In the genomic region with DNA sequence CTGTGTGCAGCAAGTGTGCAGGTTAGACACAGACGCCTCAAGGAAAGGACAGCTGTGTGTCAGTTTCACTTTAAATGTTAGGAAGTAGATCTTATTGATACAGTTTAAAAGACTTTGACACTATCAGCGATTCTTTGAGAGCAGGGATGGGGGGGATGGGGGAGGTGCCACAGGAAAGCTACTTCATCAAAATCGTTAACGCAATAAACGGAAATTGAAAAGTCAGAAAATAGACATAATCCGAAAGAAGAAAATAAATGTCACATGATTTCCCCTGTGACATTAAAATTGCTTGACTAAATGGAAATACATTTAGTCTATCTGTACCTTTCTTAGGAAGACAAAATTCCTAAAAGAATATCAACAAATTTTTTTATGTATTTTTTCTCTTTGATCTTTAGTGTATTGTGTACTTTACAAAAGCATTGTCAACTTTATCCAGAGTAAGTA, we compare ENCODE assay signal across 1 cellular context.
TF ChIP-seq lines count a peak whose summit lies in the region.

No MANE protein-coding gene starts in this region.

TF ChIP-seq in HepG2, 621 proteins besides CTCF, POLR2A, EP300 and RAD21:
- TF ChIP-seq RARA (CRISPR knock-in tag; IDR thresholded peaks at IDR 0.05) (no peak), ISL2 (CRISPR knock-in tag; IDR thresholded peaks at IDR 0.05) (no peak), LCORL (IDR thresholded peaks at IDR 0.05) (no peak), LCORL (CRISPR knock-in tag; IDR thresholded peaks at IDR 0.05) (no peak), GABPA (IDR thresholded peaks at IDR 0.05; ENCODE audit: low read depth, low read length) (no peak), GABPA (CRISPR knock-in tag; IDR thresholded peaks at IDR 0.05; ENCODE audit: low read depth) (no peak), SNAI1 (CRISPR knock-in tag; IDR thresholded peaks at IDR 0.05; ENCODE audit: borderline replicate concordance) (no peak), GTF2F1 (IDR thresholded peaks at IDR 0.05; ENCODE audit: low read length) (peak; percentile 20; the same call in 1 of the 2 replicates)
- TF ChIP-seq, protein P1, sequence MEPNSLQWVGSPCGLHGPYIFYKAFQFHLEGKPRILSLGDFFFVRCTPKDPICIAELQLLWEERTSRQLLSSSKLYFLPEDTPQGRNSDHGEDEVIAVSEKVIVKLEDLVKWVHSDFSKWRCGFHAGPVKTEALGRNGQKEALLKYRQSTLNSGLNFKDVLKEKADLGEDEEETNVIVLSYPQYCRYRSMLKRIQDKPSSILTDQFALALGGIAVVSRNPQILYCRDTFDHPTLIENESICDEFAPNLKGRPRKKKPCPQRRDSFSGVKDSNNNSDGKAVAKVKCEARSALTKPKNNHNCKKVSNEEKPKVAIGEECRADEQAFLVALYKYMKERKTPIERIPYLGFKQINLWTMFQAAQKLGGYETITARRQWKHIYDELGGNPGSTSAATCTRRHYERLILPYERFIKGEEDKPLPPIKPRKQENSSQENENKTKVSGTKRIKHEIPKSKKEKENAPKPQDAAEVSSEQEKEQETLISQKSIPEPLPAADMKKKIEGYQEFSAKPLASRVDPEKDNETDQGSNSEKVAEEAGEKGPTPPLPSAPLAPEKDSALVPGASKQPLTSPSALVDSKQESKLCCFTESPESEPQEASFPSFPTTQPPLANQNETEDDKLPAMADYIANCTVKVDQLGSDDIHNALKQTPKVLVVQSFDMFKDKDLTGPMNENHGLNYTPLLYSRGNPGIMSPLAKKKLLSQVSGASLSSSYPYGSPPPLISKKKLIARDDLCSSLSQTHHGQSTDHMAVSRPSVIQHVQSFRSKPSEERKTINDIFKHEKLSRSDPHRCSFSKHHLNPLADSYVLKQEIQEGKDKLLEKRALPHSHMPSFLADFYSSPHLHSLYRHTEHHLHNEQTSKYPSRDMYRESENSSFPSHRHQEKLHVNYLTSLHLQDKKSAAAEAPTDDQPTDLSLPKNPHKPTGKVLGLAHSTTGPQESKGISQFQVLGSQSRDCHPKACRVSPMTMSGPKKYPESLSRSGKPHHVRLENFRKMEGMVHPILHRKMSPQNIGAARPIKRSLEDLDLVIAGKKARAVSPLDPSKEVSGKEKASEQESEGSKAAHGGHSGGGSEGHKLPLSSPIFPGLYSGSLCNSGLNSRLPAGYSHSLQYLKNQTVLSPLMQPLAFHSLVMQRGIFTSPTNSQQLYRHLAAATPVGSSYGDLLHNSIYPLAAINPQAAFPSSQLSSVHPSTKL (CRISPR knock-in tag; IDR thresholded peaks at IDR 0.05): no peak
- TF ChIP-seq, protein P2, sequence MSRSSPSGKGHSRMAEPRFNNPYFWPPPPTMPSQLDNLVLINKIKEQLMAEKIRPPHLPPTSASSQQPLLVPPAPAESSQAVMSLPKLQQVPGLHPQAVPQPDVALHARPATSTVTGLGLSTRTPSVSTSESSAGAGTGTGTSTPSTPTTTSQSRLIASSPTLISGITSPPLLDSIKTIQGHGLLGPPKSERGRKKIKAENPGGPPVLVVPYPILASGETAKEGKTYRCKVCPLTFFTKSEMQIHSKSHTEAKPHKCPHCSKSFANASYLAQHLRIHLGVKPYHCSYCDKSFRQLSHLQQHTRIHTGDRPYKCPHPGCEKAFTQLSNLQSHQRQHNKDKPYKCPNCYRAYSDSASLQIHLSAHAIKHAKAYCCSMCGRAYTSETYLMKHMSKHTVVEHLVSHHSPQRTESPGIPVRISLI (CRISPR knock-in tag; IDR thresholded peaks at IDR 0.05; ENCODE audit: borderline replicate concordance): 0 out of 2 replicates have a peak, but pooled peaks have one; percentile 4
- TF ChIP-seq, protein P3, sequence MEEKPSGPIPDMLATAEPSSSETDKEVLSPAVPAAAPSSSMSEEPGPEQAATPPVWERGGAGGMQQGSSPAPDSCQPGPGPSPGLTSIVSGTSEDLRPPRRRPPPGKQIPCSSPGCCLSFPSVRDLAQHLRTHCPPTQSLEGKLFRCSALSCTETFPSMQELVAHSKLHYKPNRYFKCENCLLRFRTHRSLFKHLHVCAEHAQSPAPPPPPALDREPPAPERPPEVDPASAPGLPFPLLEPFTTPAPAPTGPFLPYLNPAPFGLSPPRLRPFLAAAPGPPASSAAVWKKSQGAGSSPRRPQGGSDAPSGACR (CRISPR knock-in tag; IDR thresholded peaks at IDR 0.05): 0 out of 2 replicates have a peak, but pooled peaks have one; percentile 0
- TF ChIP-seq, protein P4, sequence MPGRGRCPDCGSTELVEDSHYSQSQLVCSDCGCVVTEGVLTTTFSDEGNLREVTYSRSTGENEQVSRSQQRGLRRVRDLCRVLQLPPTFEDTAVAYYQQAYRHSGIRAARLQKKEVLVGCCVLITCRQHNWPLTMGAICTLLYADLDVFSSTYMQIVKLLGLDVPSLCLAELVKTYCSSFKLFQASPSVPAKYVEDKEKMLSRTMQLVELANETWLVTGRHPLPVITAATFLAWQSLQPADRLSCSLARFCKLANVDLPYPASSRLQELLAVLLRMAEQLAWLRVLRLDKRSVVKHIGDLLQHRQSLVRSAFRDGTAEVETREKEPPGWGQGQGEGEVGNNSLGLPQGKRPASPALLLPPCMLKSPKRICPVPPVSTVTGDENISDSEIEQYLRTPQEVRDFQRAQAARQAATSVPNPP (CRISPR knock-in tag; IDR thresholded peaks at IDR 0.05): 0 out of 2 replicates have a peak, but pooled peaks have one; percentile 3
TF ChIP-seq in HepG2: peak in this region for 4.
